ENCODE assay signal across 11 cellular contexts in genomic region chr10:114337510-114338462, GRCh38.
DNase-seq lines count a peak whose midpoint lies in the region; ATAC-seq and TF ChIP-seq lines count a peak whose summit lies in the region.
"Had no signal": no experiment of that assay in that cellular context is flagged by ENCODE, and none has a peak within 500 bp of the region (broad histone marks: within the 10 kb centered on the region; RNA-seq: fewer than 3 reads in every experiment).

No MANE protein-coding gene starts in this region.

- H3K9ac ChIP-seq in HUES48 (ENCODE audit: low read depth, low read length) (no peak overlapping the region), smooth muscle cell (ENCODE audit: low read depth) (no peak overlapping the region)

- WGBS in smooth muscle cell (ENCODE audit: low lambda C conversion rate): 46% methylated on average over 19 of the region's 19 CpGs

- peak overlapping the region; percentile 8 for H3K4me2 ChIP-seq in smooth muscle cell

- H3K4me3 ChIP-seq in HUES48 (ENCODE audit: low read depth, low read length) (no peak overlapping the region), smooth muscle cell (no peak overlapping the region)
- H3K4me3 ChIP-seq: lower lobe of right lung had no signal

- ATAC-seq in GM19035 (IDR thresholded peaks at IDR 0.05; ENCODE audit: unreplicated experiment): peak; percentile 45
- ATAC-seq: lower lobe of right lung had no signal

- DNase-seq in epithelial cell of prostate (ENCODE audit: low read depth, low spot score): no peak
- no peak for DNase-seq in smooth muscle cell (lab: John Stamatoyannopoulos, UW; ENCODE audit: unreplicated experiment)
- no peak for DNase-seq in DMS 273 (lab: John Stamatoyannopoulos, UW; ENCODE audit: unreplicated experiment)
- DNase-seq in HPDE6-E6E7 (ENCODE audit: extremely low spot score): no peak
- DNase-seq in HuH-7 (ENCODE audit: low spot score): no peak
- DNase-seq: activated T-cell treated with anti-CD3 and anti-CD28 coated beads, Interleukin-2, amount 50 U/mL, for 4 hours; foreskin melanocyte; IMR-90; lower lobe of right lung had no signal

- H3K9me3 ChIP-seq in HUES48 (ENCODE audit: control insufficient read depth, insufficient read depth, low read length) (no peaks in the 10 kb centered on the region), smooth muscle cell (replicated peaks; ENCODE audit: low read depth) (no peaks in the 10 kb centered on the region)
- H3K9me3 ChIP-seq: lower lobe of right lung had no signal

- H3F3A ChIP-seq in smooth muscle cell (ENCODE audit: low read depth): peaks cover 17% of the 10 kb centered on the region

- no peaks in the 10 kb centered on the region for H3K36me3 ChIP-seq in HUES48 (ENCODE audit: control insufficient read depth, insufficient read depth, low read length)
- no peaks in the 10 kb centered on the region for H3K36me3 ChIP-seq in smooth muscle cell (ENCODE audit: low read depth)
- H3K36me3 ChIP-seq: lower lobe of right lung had no signal

- H3K27me3 ChIP-seq in HUES48 (ENCODE audit: control insufficient read depth, insufficient read depth, low read length) (0 out of 2 replicates have a peak, but pooled peaks cover 2% of the 10 kb centered on the region), smooth muscle cell (ENCODE audit: low read depth) (no peaks in the 10 kb centered on the region)

- H3K79me2 ChIP-seq in smooth muscle cell (ENCODE audit: low read depth): peaks cover 18% of the 10 kb centered on the region

- no peak overlapping the region for H2AFZ ChIP-seq in smooth muscle cell (ENCODE audit: low read depth)

- peak overlapping the region; percentile 89 for H3K27ac ChIP-seq in HUES48 (ENCODE audit: low read depth, low read length)
- H3K27ac ChIP-seq in epithelial cell of prostate: peak overlapping the region; percentile 17
- H3K27ac ChIP-seq in smooth muscle cell (ENCODE audit: low read depth): peak overlapping the region; percentile 69
- H3K27ac ChIP-seq: lower lobe of right lung had no signal

- H3K4me1 ChIP-seq in HUES48 (ENCODE audit: control insufficient read depth, insufficient read depth, low read length): peaks cover 12% of the 10 kb centered on the region
- H3K4me1 ChIP-seq in smooth muscle cell (ENCODE audit: low read depth): peaks cover 19% of the 10 kb centered on the region
- H3K4me1 ChIP-seq: lower lobe of right lung had no signal

- TF ChIP-seq CTCF in smooth muscle cell (IDR thresholded peaks at IDR 0.05; ENCODE audit: borderline replicate concordance, insufficient read depth, poor library complexity, severe bottlenecking): no peak

- H4K20me1 ChIP-seq in smooth muscle cell (ENCODE audit: low read depth): peaks cover 45% of the 10 kb centered on the region

Comparison
In these comparisons a context has a peak if more than half of its experiments do, and no peak if none do; other contexts are left out.
1. H3K27ac ChIP-seq: peak in every context shown above with its lines; median percentile 89 in HUES48; 69 in smooth muscle cell; 17 in epithelial cell of prostate.